In genomic region chr1:51833700-51834099, GRCh38 we compare ENCODE assay signal across 20 cellular contexts.
"Had no signal": no experiment of that assay in that cellular context is flagged by ENCODE, and none has a peak within 500 bp of the region (broad histone marks: within the 10 kb centered on the region; RNA-seq: fewer than 3 reads in every experiment).

No MANE protein-coding gene starts in this region.

- H3K27ac ChIP-seq: colonic mucosa, esophagus muscularis mucosa, skin epidermis, tibial nerve, uterus had no signal

- H3K27me3 ChIP-seq: colonic mucosa, esophagus muscularis mucosa, tibial nerve, uterus had no signal

- H3K4me3 Mint-ChIP-seq: activated CD8-positive, alpha-beta T cell treated with anti-CD3 and anti-CD28 coated beads for 36 hours; activated naive CD4-positive, alpha-beta T cell treated with anti-CD3 and anti-CD28 coated beads, Interleukin-2, amount 50 U/mL, for 24 hours; activated T-cell treated with anti-CD3 and anti-CD28 coated beads, Interleukin-2, amount 50 U/mL, for 4 hours; natural killer cell treated with Interleukin-12 subunit alpha and Interleukin-12 subunit beta and Interleukin-15 and Interleukin-18, amount 100 ng/mL, for 72 hours had no signal

- H3K27me3 Mint-ChIP-seq: activated CD8-positive, alpha-beta T cell treated with anti-CD3 and anti-CD28 coated beads for 36 hours; activated naive CD4-positive, alpha-beta T cell treated with anti-CD3 and anti-CD28 coated beads, Interleukin-2, amount 50 U/mL, for 24 hours; natural killer cell treated with Interleukin-12 subunit alpha and Interleukin-12 subunit beta and Interleukin-15 and Interleukin-18, amount 100 ng/mL, for 72 hours had no signal

- H3K27ac Mint-ChIP-seq: activated CD8-positive, alpha-beta T cell treated with anti-CD3 and anti-CD28 coated beads for 36 hours; activated naive CD4-positive, alpha-beta T cell treated with anti-CD3 and anti-CD28 coated beads, Interleukin-2, amount 50 U/mL, for 24 hours; natural killer cell treated with Interleukin-12 subunit alpha and Interleukin-12 subunit beta and Interleukin-15 and Interleukin-18, amount 100 ng/mL, for 72 hours had no signal

- H3K4me1 ChIP-seq: colonic mucosa, esophagus muscularis mucosa, tibial nerve, uterus had no signal

- DNase-seq: activated CD4-positive, alpha-beta T cell treated with anti-CD3 and anti-CD28 coated beads for 4 hours; activated CD8-positive, alpha-beta T cell treated with anti-CD3 and anti-CD28 coated beads for 36 hours; activated effector memory CD4-positive, alpha-beta T cell treated with Interleukin-2 at 50 U/mL for 16 hours; activated T-cell treated with anti-CD3 and anti-CD28 coated beads, Interleukin-2, amount 50 U/mL, for 4 hours; central memory CD4-positive, alpha-beta T cell; colonic mucosa; foreskin melanocyte; left ventricle myocardium superior; posterior cingulate gyrus; stimulated activated CD4-positive, alpha-beta T cell treated with anti-CD3 and anti-CD28 coated beads, Interleukin-15, amount 100 ng/mL, for 24 hours; stimulated activated CD4-positive, alpha-beta T cell treated with anti-CD3 and anti-CD28 coated beads, Interleukin-4, amount 100 ng/mL, for 4 hours; stimulated activated CD8-positive, alpha-beta memory T cell treated with anti-CD3 and anti-CD28 coated beads, Interleukin-4, amount 100 ng/mL, for 48 hours; stimulated activated naive CD4-positive, alpha-beta T cell treated with Interleukin-2 at 50 U/mL for 16 hours; substantia nigra; uterus had no signal

- H3K36me3 ChIP-seq: colonic mucosa, uterus had no signal

- ATAC-seq: activated CD8-positive, alpha-beta T cell treated with anti-CD3 and anti-CD28 coated beads for 36 hours; activated T-cell treated with anti-CD3 and anti-CD28 coated beads, Interleukin-2, amount 50 U/mL, for 4 hours; left ventricle myocardium superior; natural killer cell treated with Interleukin-12 subunit alpha and Interleukin-12 subunit beta and Interleukin-15 and Interleukin-18, amount 100 ng/mL, for 72 hours had no signal

- H3K9me3 Mint-ChIP-seq: activated CD8-positive, alpha-beta T cell treated with anti-CD3 and anti-CD28 coated beads for 36 hours; activated naive CD4-positive, alpha-beta T cell treated with anti-CD3 and anti-CD28 coated beads, Interleukin-2, amount 50 U/mL, for 24 hours; activated T-cell treated with anti-CD3 and anti-CD28 coated beads, Interleukin-2, amount 50 U/mL, for 4 hours; natural killer cell treated with Interleukin-12 subunit alpha and Interleukin-12 subunit beta and Interleukin-15 and Interleukin-18, amount 100 ng/mL, for 72 hours had no signal

- H3K36me3 Mint-ChIP-seq: natural killer cell treated with Interleukin-12 subunit alpha and Interleukin-12 subunit beta and Interleukin-15 and Interleukin-18, amount 100 ng/mL, for 72 hours had no signal

- H3K9me3 ChIP-seq: colonic mucosa, esophagus muscularis mucosa, tibial nerve, uterus had no signal

- H3K4me3 ChIP-seq: colonic mucosa, esophagus muscularis mucosa, skin epidermis, tibial nerve, uterus had no signal
